In genomic region chr6:138031417-138031816, GRCh38 we compare ENCODE assay signal across 21 cellular contexts.
A peak's percentile ranks its signal among the peaks of the same experiment; 100 is the strongest.
DNase-seq lines count a peak whose midpoint lies in the region; ATAC-seq, FAIRE-seq and TF ChIP-seq lines count a peak whose summit lies in the region.
"Had no signal": no experiment of that assay in that cellular context is flagged by ENCODE, and none has a peak within 500 bp of the region (broad histone marks: within the 10 kb centered on the region; RNA-seq: fewer than 3 reads in every experiment).

No MANE protein-coding gene starts in this region.

- H3K79me2 ChIP-seq in hepatocyte = no peaks in the 10 kb centered on the region

- no peak for TF ChIP-seq POLR2A in breast epithelium (IDR thresholded peaks at IDR 0.05)

- H3K27me3 ChIP-seq in breast epithelium = no peaks in the 10 kb centered on the region
- H3K27me3 ChIP-seq in bronchial epithelial cell (ENCODE audit: control insufficient read depth, insufficient read depth, low read length) = no peaks in the 10 kb centered on the region
- H3K27me3 ChIP-seq in hepatocyte = no peaks in the 10 kb centered on the region
- H3K27me3 ChIP-seq: MG63 had no signal

- H4K20me1 ChIP-seq in hepatocyte (ENCODE audit: insufficient read depth, poor library complexity, severe bottlenecking) = no peaks in the 10 kb centered on the region

- no peaks in the 10 kb centered on the region for H3K9me3 ChIP-seq in breast epithelium
- no peaks in the 10 kb centered on the region for H3K9me3 ChIP-seq in hepatocyte (ENCODE audit: low read depth)
- H3K9me3 ChIP-seq: MG63 had no signal

- WGBS in hepatocyte (ENCODE audit: low lambda C conversion rate, missing lambda C conversion rate) = 76% methylated on average over 4 of the region's 4 CpGs

- H3K4me1 ChIP-seq in breast epithelium (no peaks in the 10 kb centered on the region), hepatocyte (ENCODE audit: insufficient read depth) (no peaks in the 10 kb centered on the region)

- H3K27ac Mint-ChIP-seq in MCF 10A (ENCODE audit: low read depth, unreplicated experiment) (peak overlapping the region; percentile 91), type B pancreatic cell (peak overlapping the region; percentile 25)
- H3K27ac Mint-ChIP-seq: CD8-positive, alpha-beta T cell had no signal

- H3K27ac ChIP-seq in breast epithelium = no peak overlapping the region
- peak overlapping the region; percentile 23 for H3K27ac ChIP-seq in hepatocyte
- H3K27ac ChIP-seq: 22Rv1 had no signal

- no peaks in the 10 kb centered on the region for H3K27me3 Mint-ChIP-seq in MCF 10A (ENCODE audit: insufficient read depth, unreplicated experiment)
- H3K27me3 Mint-ChIP-seq in type B pancreatic cell = no peaks in the 10 kb centered on the region

- H3K4me3 ChIP-seq in breast epithelium (no peak overlapping the region), bronchial epithelial cell (ENCODE audit: low read depth, low read length) (no peak overlapping the region), hepatocyte (no peak overlapping the region)
- H3K4me3 ChIP-seq: MG63 had no signal

- no peak overlapping the region for H3K4me2 ChIP-seq in hepatocyte

- DNase-seq in MCF 10A (ENCODE audit: unreplicated experiment) (peak; percentile 92), breast epithelium (ENCODE audit: low spot score in 2 of 2) (no peak), bronchial epithelial cell (ENCODE audit: low read depth) (peak; percentile 97), hepatocyte (ENCODE audit: low spot score) (no peak), type B pancreatic cell (ENCODE audit: extremely low spot score, unreplicated experiment) (no peak), SIG-M5 treated with dmso at 0.1 percent for 504 hours (lab: John Stamatoyannopoulos, UW; ENCODE audit: unreplicated experiment) (no peak), HCEC 1CT (no peak)
- DNase-seq: CD8-positive, alpha-beta T cell; DND-41; GF-D8; KG1; NCI-H1092 treated with DMSO at 0.1 percent for 48 hours; NCI-H1694 treated with DMSO at 0.1 percent for 48 hours; NCI-H446 treated with DMSO at 0.1 percent for 48 hours; NCI-H748 treated with DMSO at 0.1 percent for 48 hours; SIG-M5 had no signal

- no peak for ATAC-seq in GM18858 (IDR thresholded peaks at IDR 0.05; ENCODE audit: unreplicated experiment)
- ATAC-seq: CD8-positive, alpha-beta T cell had no signal

- CTCF ChIA-PET in MCF 10A (lab: Yijun Ruan, JAX) = interaction anchor here (0.7 to 13.4 kb wide), 8 partner anchors 13 to 327 kb away, joined by 3 to 208 read pairs (median 5); no protein-coding TSS in a partner anchor

- H2AFZ ChIP-seq in hepatocyte = no peak overlapping the region

- no peaks in the 10 kb centered on the region for H3K36me3 ChIP-seq in breast epithelium
- no peaks in the 10 kb centered on the region for H3K36me3 ChIP-seq in bronchial epithelial cell (ENCODE audit: control insufficient read depth, insufficient read depth, low read length)
- no peaks in the 10 kb centered on the region for H3K36me3 ChIP-seq in hepatocyte (replicated peaks; ENCODE audit: insufficient read depth, low read depth)
- H3K36me3 ChIP-seq: MG63 had no signal

- H3K4me1 Mint-ChIP-seq in MCF 10A (ENCODE audit: insufficient read depth, unreplicated experiment) = peaks cover 61% of the 10 kb centered on the region
- H3K4me1 Mint-ChIP-seq in type B pancreatic cell (ENCODE audit: unreplicated experiment) = no peaks in the 10 kb centered on the region

- peak; percentile 55 for FAIRE-seq in bronchial epithelial cell (lab: Jason Lieb, UNC)
- FAIRE-seq: D721Med, H1 had no signal

- intact Hi-C loops in MCF 10A (cut with micrococcal nuclease) = loop anchor here (2.0 kb wide), 1 partner anchor 75 kb away; the partner anchor contains the start of gene PERP
- intact Hi-C loops in breast epithelium (cut with DNase I; ENCODE audit: low total_unique reads) = no loop called here

- H3K36me3 Mint-ChIP-seq in MCF 10A (ENCODE audit: insufficient read depth, unreplicated experiment) (peaks cover 6% of the 10 kb centered on the region), type B pancreatic cell (peaks cover 8% of the 10 kb centered on the region)
- H3K36me3 Mint-ChIP-seq: CD8-positive, alpha-beta T cell had no signal

- H3K9me2 ChIP-seq in hepatocyte (replicated peaks; ENCODE audit: insufficient read depth) = no peaks in the 10 kb centered on the region

- TF ChIP-seq CTCF in MCF 10A (IDR thresholded peaks at IDR 0.05; ENCODE audit: unreplicated experiment) (no peak), breast epithelium (IDR thresholded peaks at IDR 0.05) (no peak), bronchial epithelial cell (IDR thresholded peaks at IDR 0.05; ENCODE audit: insufficient read depth, low read length, severe bottlenecking) (no peak), hepatocyte (IDR thresholded peaks at IDR 0.05; ENCODE audit: poor library complexity) (no peak), type B pancreatic cell (conservative IDR thresholded peaks at IDR 0.05) (no peak)

- peak overlapping the region; percentile 55 for H3K4me3 Mint-ChIP-seq in MCF 10A (ENCODE audit: unreplicated experiment)
- H3K4me3 Mint-ChIP-seq in type B pancreatic cell = no peak overlapping the region
- H3K4me3 Mint-ChIP-seq: CD8-positive, alpha-beta T cell had no signal

- POLR2A ChIA-PET in MCF 10A (lab: Yijun Ruan, JAX) = interaction anchor here (0.7 to 10.9 kb wide), 29 partner anchors 10 to 1344 kb away, joined by 3 to 717 read pairs (median 6); partner anchors contain the start of genes HEBP2, PERP and TNFAIP3

- H3K9me3 Mint-ChIP-seq in MCF 10A (ENCODE audit: unreplicated experiment) = no peaks in the 10 kb centered on the region
- H3K9me3 Mint-ChIP-seq in type B pancreatic cell = peaks cover 15% of the 10 kb centered on the region
- H3K9me3 Mint-ChIP-seq: CD8-positive, alpha-beta T cell had no signal

- BruUV-seq in MCF 10A (replicated peaks; lab: Mats Ljungman, UMichigan) = no TSS peak

Comparison
In these comparisons a context has a peak if more than half of its experiments do, and no peak if none do; other contexts are left out.
1. DNase-seq: peak in MCF 10A (single experiment) and bronchial epithelial cell (single experiment); none in breast epithelium (0 of 2), hepatocyte (single experiment), type B pancreatic cell (single experiment), SIG-M5 treated with dmso at 0.1 percent for 504 hours (single experiment) and HCEC 1CT (single experiment).